Comparison of ENCODE assay signal across 18 cellular contexts in the genomic region with DNA sequence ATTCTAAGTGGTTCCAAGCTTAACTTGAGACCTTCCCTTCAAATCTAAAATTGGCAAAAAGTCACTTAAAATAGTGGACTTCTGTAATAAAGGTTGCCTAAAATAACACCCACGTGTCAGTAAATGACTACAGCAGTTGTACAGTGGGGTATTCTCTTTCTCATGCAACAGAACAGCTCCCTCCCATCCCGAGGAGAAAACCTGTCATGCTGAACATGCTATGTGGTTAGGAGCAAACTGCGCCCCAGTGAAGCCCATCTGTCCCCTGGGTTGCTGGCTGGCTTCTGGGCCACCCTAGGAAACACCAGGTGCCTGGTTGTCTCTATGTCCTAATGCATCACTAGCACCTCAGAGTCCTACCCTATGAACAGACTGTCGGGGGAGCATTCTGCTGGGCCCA. TPM values are rescaled to one million over a fixed set of nuclear protein-coding genes. Genes with fewer than 3 reads are reported as not detected.
DNase-seq lines count a peak whose midpoint lies in the region; ATAC-seq and TF ChIP-seq lines count a peak whose summit lies in the region.
"Had no signal": no experiment of that assay in that cellular context is flagged by ENCODE, and none has a peak within 500 bp of the region (broad histone marks: within the 10 kb centered on the region; RNA-seq: fewer than 3 reads in every experiment).

No MANE protein-coding gene starts in this region.

- no peak for DNase-seq in activated naive CD8-positive, alpha-beta T cell treated with anti-CD3 and anti-CD28 coated beads for 36 hours
- DNase-seq in T-cell: no peak
- DNase-seq in naive thymus-derived CD4-positive, alpha-beta T cell: no peak
- no peak for DNase-seq in adrenal gland
- DNase-seq: Calu3; cortex of kidney; foreskin fibroblast; MV-4-11; NCI-H524 treated with DMSO at 0.1 percent for 48 hours; SHP77; stimulated activated CD4-positive, alpha-beta T cell treated with anti-CD3 and anti-CD28 coated beads, Interleukin-1b, Interleukin-23, amount 100 ng/mL, for 48 hours had no signal

- H3K4me1 ChIP-seq in naive thymus-derived CD4-positive, alpha-beta T cell (ENCODE audit: control insufficient read depth in 2 of 2, insufficient read depth in 2 of 2, low read length in 2 of 2): peaks cover 12 to 14% of the 10 kb centered on the region in 2 donors
- H3K4me1 ChIP-seq in adrenal gland (replicated peaks in 1 of 2): peaks cover 6 to 17% of the 10 kb centered on the region in 2 donors

- H3K27ac Mint-ChIP-seq in activated naive CD8-positive, alpha-beta T cell: no peak overlapping the region
- H3K27ac Mint-ChIP-seq in activated naive CD8-positive, alpha-beta T cell treated with anti-CD3 and anti-CD28 coated beads for 36 hours: no peak overlapping the region
- peak overlapping the region in 1 of 2 donors; percentile 34 for H3K27ac Mint-ChIP-seq in T-cell
- peak overlapping the region in 5 of 9 donors; percentile 20 to 88 (median 72) for H3K27ac Mint-ChIP-seq in naive thymus-derived CD4-positive, alpha-beta T cell
- H3K27ac Mint-ChIP-seq: T-helper 1 cell treated with Interleukin-12 subunit alpha and Interleukin-12 subunit beta and Interleukin-4 antibody, amounts not matched to agents 30 μg/mL and 1 μg/mL, for 36 hours; WTC11 had no signal

- POLR2A ChIA-PET in T-cell (lab: Charles Lee): no interaction called here
- POLR2A ChIA-PET in naive thymus-derived CD4-positive, alpha-beta T cell (lab: Charles Lee): no interaction called here

- no peaks in the 10 kb centered on the region for H3K27me3 Mint-ChIP-seq in activated naive CD8-positive, alpha-beta T cell
- no peaks in the 10 kb centered on the region for H3K27me3 Mint-ChIP-seq in activated naive CD8-positive, alpha-beta T cell treated with anti-CD3 and anti-CD28 coated beads for 36 hours
- no peaks in the 10 kb centered on the region for H3K27me3 Mint-ChIP-seq in T-cell
- no peaks in the 10 kb centered on the region for H3K27me3 Mint-ChIP-seq in naive thymus-derived CD4-positive, alpha-beta T cell

- H3K36me3 Mint-ChIP-seq in activated naive CD8-positive, alpha-beta T cell: no peaks in the 10 kb centered on the region
- H3K36me3 Mint-ChIP-seq in activated naive CD8-positive, alpha-beta T cell treated with anti-CD3 and anti-CD28 coated beads for 36 hours: peaks cover 7% of the 10 kb centered on the region
- peaks cover 15% of the 10 kb centered on the region for H3K36me3 Mint-ChIP-seq in T-cell
- peaks cover 0 to 9% (median 0%) of the 10 kb centered on the region in 5 donors for H3K36me3 Mint-ChIP-seq in naive thymus-derived CD4-positive, alpha-beta T cell

- H3K4me3 ChIP-seq in naive thymus-derived CD4-positive, alpha-beta T cell (ENCODE audit: low read length): no peak overlapping the region
- no peak overlapping the region for H3K4me3 ChIP-seq in adrenal gland
- H3K4me3 ChIP-seq: HAP-1 had no signal

- H3K9me3 ChIP-seq in naive thymus-derived CD4-positive, alpha-beta T cell (ENCODE audit: control insufficient read depth in 2 of 3, low read length in 3 of 3): no peaks in the 10 kb centered on the region
- no peaks in the 10 kb centered on the region for H3K9me3 ChIP-seq in adrenal gland (replicated peaks in 1 of 3)
- H3K9me3 ChIP-seq: HAP-1 had no signal

- TF ChIP-seq CTCF in adrenal gland (IDR thresholded peaks at IDR 0.05): no peak

- H3K9me3 Mint-ChIP-seq in activated naive CD8-positive, alpha-beta T cell (ENCODE audit: low read depth): no peaks in the 10 kb centered on the region
- no peaks in the 10 kb centered on the region for H3K9me3 Mint-ChIP-seq in activated naive CD8-positive, alpha-beta T cell treated with anti-CD3 and anti-CD28 coated beads for 36 hours
- no peaks in the 10 kb centered on the region for H3K9me3 Mint-ChIP-seq in T-cell
- H3K9me3 Mint-ChIP-seq in naive thymus-derived CD4-positive, alpha-beta T cell: no peaks in the 10 kb centered on the region
- H3K9me3 Mint-ChIP-seq: T-helper 1 cell treated with Interleukin-12 subunit alpha and Interleukin-12 subunit beta and Interleukin-4 antibody, amounts not matched to agents 30 μg/mL and 1 μg/mL, for 36 hours; WTC11 had no signal

- peaks cover 11% of the 10 kb centered on the region for H3K4me1 Mint-ChIP-seq in activated naive CD8-positive, alpha-beta T cell (ENCODE audit: low read depth)
- peaks cover 26% of the 10 kb centered on the region for H3K4me1 Mint-ChIP-seq in activated naive CD8-positive, alpha-beta T cell treated with anti-CD3 and anti-CD28 coated beads for 36 hours
- peaks cover 16 to 34% (median 30%) of the 10 kb centered on the region in 3 donors for H3K4me1 Mint-ChIP-seq in T-cell
- peaks cover 10 to 36% (median 23%) of the 10 kb centered on the region in 7 donors for H3K4me1 Mint-ChIP-seq in naive thymus-derived CD4-positive, alpha-beta T cell

- peaks cover 0 to 39% (median 0%) of the 10 kb centered on the region in 3 experiments for H3K36me3 ChIP-seq in naive thymus-derived CD4-positive, alpha-beta T cell (ENCODE audit: control insufficient read depth in 2 of 3, insufficient read depth in 3 of 3, low read length in 3 of 3)
- H3K36me3 ChIP-seq in adrenal gland (replicated peaks in 1 of 2): peaks cover 0 to 33% of the 10 kb centered on the region in 2 donors

- no peak for ATAC-seq in T-cell (replicated peaks in 1 of 4)
- no peak for ATAC-seq in naive thymus-derived CD4-positive, alpha-beta T cell
- ATAC-seq in HG02759 (IDR thresholded peaks at IDR 0.05; ENCODE audit: unreplicated experiment): no peak
- no peak for ATAC-seq in HG02571 (IDR thresholded peaks at IDR 0.05; ENCODE audit: unreplicated experiment)
- ATAC-seq: sciatic nerve, WTC11 had no signal

- peak overlapping the region; percentile 35 for H3K27ac ChIP-seq in naive thymus-derived CD4-positive, alpha-beta T cell (ENCODE audit: low read depth, low read length)
- no peak overlapping the region for H3K27ac ChIP-seq in adrenal gland

- 74 to 91% (median 89%) methylated on average over 3 to 4 of the region's 4 CpGs for WGBS in adrenal gland, 4 donors

- H3K27me3 ChIP-seq in naive thymus-derived CD4-positive, alpha-beta T cell (ENCODE audit: control insufficient read depth in 2 of 2, insufficient read depth in 2 of 2, low read length in 2 of 2): no peaks in the 10 kb centered on the region
- H3K27me3 ChIP-seq in adrenal gland: no peaks in the 10 kb centered on the region

- CTCF ChIA-PET in T-cell (lab: Charles Lee): no interaction called here
- CTCF ChIA-PET in naive thymus-derived CD4-positive, alpha-beta T cell (lab: Charles Lee): no interaction called here

- intact Hi-C loops in naive thymus-derived CD4-positive, alpha-beta T cell (cut with micrococcal nuclease): no loop called here
- intact Hi-C loops in adrenal gland (cut with DNase I): no loop called here

- no peak for TF ChIP-seq POLR2A in adrenal gland (IDR thresholded peaks at IDR 0.05)

- peak overlapping the region; percentile 62 for H3K4me3 Mint-ChIP-seq in activated naive CD8-positive, alpha-beta T cell
- no peak overlapping the region for H3K4me3 Mint-ChIP-seq in activated naive CD8-positive, alpha-beta T cell treated with anti-CD3 and anti-CD28 coated beads for 36 hours
- H3K4me3 Mint-ChIP-seq in T-cell: peak overlapping the region in 2 of 3 donors; percentile 64 to 68
- peak overlapping the region; percentile 25 to 81 (median 60) for H3K4me3 Mint-ChIP-seq in naive thymus-derived CD4-positive, alpha-beta T cell
- H3K4me3 Mint-ChIP-seq: WTC11 had no signal

RNA-seq across cellular contexts. Expression of a gene that starts 2.7 kb away (rescaled TPM):
- 10 to 100 TPM; 33.9 to 35.2 TPM for total RNA-seq in activated naive CD8-positive, alpha-beta T cell treated with anti-CD3 and anti-CD28 coated beads for 36 hours
- total RNA-seq in T-cell (10 to 100 TPM; 36.0 to 55.1 (median 43.3) TPM), adrenal gland (10 to 100 TPM; 24.0 to 43.3 (median 33.6) TPM)
- 10 to 100 TPM; 30.8 to 43.0 (median 40.1) TPM for total RNA-seq in naive thymus-derived CD4-positive, alpha-beta T cell
- polyA plus RNA-seq in naive thymus-derived CD4-positive, alpha-beta T cell: 1 to 10 TPM; 4.0 to 7.9 TPM
- 10 to 100 TPM; 14.3 to 78.5 (median 72.6) TPM for polyA plus RNA-seq in adrenal gland

RNA-seq across cellular contexts. Expression of a gene that starts 49.8 kb away (rescaled TPM):
- 10 to 100 TPM; 21.9 to 22.8 TPM for total RNA-seq in activated naive CD8-positive, alpha-beta T cell treated with anti-CD3 and anti-CD28 coated beads for 36 hours
- total RNA-seq in T-cell (10 to 100 TPM; 57.7 to 70.5 (median 66.5) TPM), adrenal gland (10 to 100 TPM; 20.0 to 96.9 (median 40.3) TPM)
- 10 to 100 TPM; 49.8 to 75.7 (median 61.4) TPM for total RNA-seq in naive thymus-derived CD4-positive, alpha-beta T cell
- polyA plus RNA-seq in naive thymus-derived CD4-positive, alpha-beta T cell: 10 to 100 TPM in 1 of 2 donors, 1 to 10 TPM in 1; 7.1 to 11.9 TPM
- 10 to 100 TPM; 20.0 to 94.3 (median 35.8) TPM for polyA plus RNA-seq in adrenal gland

Comparison
In these comparisons a context has a peak if more than half of its experiments do, and no peak if none do; other contexts are left out.
1. H3K27ac Mint-ChIP-seq: peak in naive thymus-derived CD4-positive, alpha-beta T cell (5 of 9); none in activated naive CD8-positive, alpha-beta T cell (single experiment) and activated naive CD8-positive, alpha-beta T cell treated with anti-CD3 and anti-CD28 coated beads for 36 hours (single experiment).